ENCODE assay signal across 8 cellular contexts in the genomic region with DNA sequence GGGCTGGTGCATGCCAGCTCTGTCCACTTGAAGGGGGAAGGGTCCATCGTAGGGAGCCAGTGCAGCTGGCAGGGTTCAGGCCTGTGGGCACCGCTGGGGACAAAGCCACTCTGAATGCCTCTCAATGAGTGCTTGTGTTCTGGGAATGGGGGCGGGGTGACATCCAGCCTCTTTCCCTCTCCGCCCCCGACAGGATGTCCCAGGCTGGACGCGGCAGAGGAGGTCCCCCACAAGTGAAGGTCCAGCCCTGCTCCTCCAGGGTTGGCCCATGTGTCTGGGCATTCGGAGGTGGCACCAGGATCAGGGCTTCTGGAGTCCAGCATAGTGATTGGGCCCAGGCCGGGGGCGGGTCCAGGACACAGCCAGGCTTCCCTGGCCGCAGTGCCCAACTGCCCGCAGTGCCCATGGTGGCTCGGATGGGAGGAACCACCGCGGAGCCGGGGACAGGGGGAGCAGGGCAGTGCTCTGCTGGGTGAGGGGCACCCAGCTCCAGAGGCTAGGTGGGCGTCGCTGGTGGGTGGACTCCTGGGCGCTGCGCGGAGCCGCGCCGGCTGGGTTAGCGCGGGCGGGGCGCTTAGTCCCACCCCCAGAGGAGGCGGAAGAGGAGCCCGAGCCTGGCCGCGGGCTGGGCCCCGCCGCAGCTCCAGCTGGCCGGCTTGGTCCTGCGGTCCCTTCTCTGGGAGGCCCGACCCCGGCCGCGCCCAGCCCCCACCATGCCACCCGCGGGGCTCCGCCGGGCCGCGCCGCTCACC. TPM values are rescaled to one million over a fixed set of nuclear protein-coding genes. Genes with fewer than 3 reads are reported as not detected.
A peak's percentile ranks its signal among the peaks of the same experiment; 100 is the strongest.
DNase-seq lines count a peak whose midpoint lies in the region; ATAC-seq and TF ChIP-seq lines count a peak whose summit lies in the region.

A gene with protein sequence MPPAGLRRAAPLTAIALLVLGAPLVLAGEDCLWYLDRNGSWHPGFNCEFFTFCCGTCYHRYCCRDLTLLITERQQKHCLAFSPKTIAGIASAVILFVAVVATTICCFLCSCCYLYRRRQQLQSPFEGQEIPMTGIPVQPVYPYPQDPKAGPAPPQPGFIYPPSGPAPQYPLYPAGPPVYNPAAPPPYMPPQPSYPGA (plus strand): TSS at position 617 of the 752 bp plus-strand sequence. CDS start 97 bp downstream, at position 714.

- no peaks in the 10 kb centered on the region for H3K36me3 ChIP-seq in MM.1S (replicated peaks; ENCODE audit: insufficient read depth, low read length)
- H3K36me3 ChIP-seq in neural cell (ENCODE audit: insufficient read depth, low read length): no peaks in the 10 kb centered on the region

- TF ChIP-seq EP300 in neural cell (conservative IDR thresholded peaks at IDR 0.05; ENCODE audit: poor library complexity, severe bottlenecking): no peak

- H3K4me1 Mint-ChIP-seq in activated naive CD8-positive, alpha-beta T cell treated with anti-CD3 and anti-CD28 coated beads, Interleukin-2, amount 50 U/mL, for 24 hours: peaks cover 6% of the 10 kb centered on the region
- H3K4me1 Mint-ChIP-seq in glutamatergic neuron (ENCODE audit: low read depth, unreplicated experiment): peaks cover 8% of the 10 kb centered on the region

- H3K4me3 ChIP-seq in MM.1S (ENCODE audit: low read length): peak within 1 kb of the TSS; percentile 61
- H3K4me3 ChIP-seq in neural cell (ENCODE audit: low read length): peak within 1 kb of the TSS; percentile 60

- no peaks in the 10 kb centered on the region for H3K79me2 ChIP-seq in MM.1S (ENCODE audit: low read length)
- no peaks in the 10 kb centered on the region for H3K79me2 ChIP-seq in neural cell (replicated peaks; ENCODE audit: insufficient read depth, low read length)

- TF ChIP-seq CTCF in MM.1S (IDR thresholded peaks at IDR 0.05; ENCODE audit: low read length) (no peak), glutamatergic neuron (IDR thresholded peaks at IDR 0.05; ENCODE audit: partially characterized antibody, unreplicated experiment) (no peak), neural cell (IDR thresholded peaks at IDR 0.05; ENCODE audit: poor library complexity, severe bottlenecking) (no peak)

- no peaks in the 10 kb centered on the region for H3K36me3 Mint-ChIP-seq in activated naive CD8-positive, alpha-beta T cell treated with anti-CD3 and anti-CD28 coated beads, Interleukin-2, amount 50 U/mL, for 24 hours (ENCODE audit: low read depth)
- H3K36me3 Mint-ChIP-seq in glutamatergic neuron (ENCODE audit: unreplicated experiment): no peaks in the 10 kb centered on the region

- H3K9ac ChIP-seq in MM.1S (ENCODE audit: low read length) (peak within 1 kb of the TSS; percentile 24; the same call in 1 of the 2 replicates), neural cell (ENCODE audit: low read length) (peak within 1 kb of the TSS; percentile 53)

- H2AFZ ChIP-seq in MM.1S (ENCODE audit: low read length): peak within 1 kb of the TSS; percentile 75
- peak within 1 kb of the TSS; percentile 42 for H2AFZ ChIP-seq in neural cell (ENCODE audit: low read depth, low read length)

- H3K9me3 ChIP-seq in MM.1S (replicated peaks; ENCODE audit: insufficient read depth, low read length) (no peaks in the 10 kb centered on the region), neural cell (ENCODE audit: low read length) (no peaks in the 10 kb centered on the region)

- peak within 1 kb of the TSS; percentile 51 for H3K4me3 Mint-ChIP-seq in activated naive CD8-positive, alpha-beta T cell treated with anti-CD3 and anti-CD28 coated beads, Interleukin-2, amount 50 U/mL, for 24 hours
- peak within 1 kb of the TSS; percentile 82 for H3K4me3 Mint-ChIP-seq in glutamatergic neuron (ENCODE audit: unreplicated experiment)

- no peaks in the 10 kb centered on the region for H3K9me3 Mint-ChIP-seq in activated naive CD8-positive, alpha-beta T cell treated with anti-CD3 and anti-CD28 coated beads, Interleukin-2, amount 50 U/mL, for 24 hours
- H3K9me3 Mint-ChIP-seq in glutamatergic neuron (ENCODE audit: unreplicated experiment): peaks cover 9% of the 10 kb centered on the region

- H3K27me3 ChIP-seq in MM.1S (replicated peaks; ENCODE audit: insufficient read depth, low read length) (peaks cover 16% of the 10 kb centered on the region; the same call in 1 of the 2 replicates), neural cell (ENCODE audit: insufficient read depth, low read depth, low read length) (peaks cover 17% of the 10 kb centered on the region)

- no peak for TF ChIP-seq RAD21 in neural cell (conservative IDR thresholded peaks at IDR 0.05)

- no peaks in the 10 kb centered on the region for H3K9me2 ChIP-seq in MM.1S (replicated peaks; ENCODE audit: insufficient read depth, low read length)
- no peaks in the 10 kb centered on the region for H3K9me2 ChIP-seq in neural cell (ENCODE audit: insufficient read depth, low read length)

- peak; percentile 21 for ATAC-seq in activated naive CD8-positive, alpha-beta T cell treated with anti-CD3 and anti-CD28 coated beads, Interleukin-2, amount 50 U/mL, for 24 hours
- ATAC-seq in GM19035 (IDR thresholded peaks at IDR 0.05; ENCODE audit: unreplicated experiment) (no peak), HG02884 (IDR thresholded peaks at IDR 0.05; ENCODE audit: unreplicated experiment) (no peak)

- peak; percentile 51 for DNase-seq in D341Med (ENCODE audit: low spot score)
- DNase-seq in MM.1S: no peak
- DNase-seq in activated naive CD8-positive, alpha-beta T cell treated with anti-CD3 and anti-CD28 coated beads, Interleukin-2, amount 50 U/mL, for 24 hours: no peak
- peak; percentile 28 for DNase-seq in glutamatergic neuron
- no peak for DNase-seq in NCI-H446 (lab: John Stamatoyannopoulos, UW)

- H3K27ac ChIP-seq in MM.1S (ENCODE audit: low read length): no peak within 1 kb of the TSS
- no peak within 1 kb of the TSS for H3K27ac ChIP-seq in neural cell (ENCODE audit: low read length)

- H3K4me2 ChIP-seq in MM.1S (ENCODE audit: low read depth, low read length) (peak within 1 kb of the TSS; percentile 78), neural cell (ENCODE audit: low read length) (no peak within 1 kb of the TSS)

- H4K20me1 ChIP-seq in MM.1S (ENCODE audit: insufficient read depth, low read length) (no peaks in the 10 kb centered on the region), neural cell (ENCODE audit: insufficient read depth) (no peaks in the 10 kb centered on the region)

- H3F3A ChIP-seq in MM.1S (ENCODE audit: insufficient read depth, low read length): 0 out of 2 replicates have a peak, but pooled peaks cover 10% of the 10 kb centered on the region
- no peaks in the 10 kb centered on the region for H3F3A ChIP-seq in neural cell (ENCODE audit: insufficient read depth, low read length, poor library complexity, severe bottlenecking)

- H3K27ac Mint-ChIP-seq in activated naive CD8-positive, alpha-beta T cell treated with anti-CD3 and anti-CD28 coated beads, Interleukin-2, amount 50 U/mL, for 24 hours: no peak within 1 kb of the TSS
- H3K27ac Mint-ChIP-seq in glutamatergic neuron (ENCODE audit: unreplicated experiment): peak within 1 kb of the TSS; percentile 6

- H3K4me1 ChIP-seq in MM.1S (ENCODE audit: low read length): peaks cover 12% of the 10 kb centered on the region

- H3K27me3 Mint-ChIP-seq in activated naive CD8-positive, alpha-beta T cell treated with anti-CD3 and anti-CD28 coated beads, Interleukin-2, amount 50 U/mL, for 24 hours: peaks cover 34% of the 10 kb centered on the region
- peaks cover 11% of the 10 kb centered on the region for H3K27me3 Mint-ChIP-seq in glutamatergic neuron (ENCODE audit: unreplicated experiment)

TF ChIP-seq in neural cell, 6 proteins besides CTCF, POLR2A, EP300 and RAD21:
- TF ChIP-seq MXI1 (conservative IDR thresholded peaks at IDR 0.05; ENCODE audit: poor library complexity, severe bottlenecking) (no peak), TAF1 (IDR thresholded peaks at IDR 0.05; ENCODE audit: low read depth) (no peak), EZH2 (IDR thresholded peaks at IDR 0.05; ENCODE audit: borderline replicate concordance, insufficient read depth, low read length, poor library complexity, severe bottlenecking) (no peak), SMC3 (conservative IDR thresholded peaks at IDR 0.05; ENCODE audit: poor library complexity) (no peak), POLR2AphosphoS5 (IDR thresholded peaks at IDR 0.05) (no peak)
- TF ChIP-seq, protein P1, sequence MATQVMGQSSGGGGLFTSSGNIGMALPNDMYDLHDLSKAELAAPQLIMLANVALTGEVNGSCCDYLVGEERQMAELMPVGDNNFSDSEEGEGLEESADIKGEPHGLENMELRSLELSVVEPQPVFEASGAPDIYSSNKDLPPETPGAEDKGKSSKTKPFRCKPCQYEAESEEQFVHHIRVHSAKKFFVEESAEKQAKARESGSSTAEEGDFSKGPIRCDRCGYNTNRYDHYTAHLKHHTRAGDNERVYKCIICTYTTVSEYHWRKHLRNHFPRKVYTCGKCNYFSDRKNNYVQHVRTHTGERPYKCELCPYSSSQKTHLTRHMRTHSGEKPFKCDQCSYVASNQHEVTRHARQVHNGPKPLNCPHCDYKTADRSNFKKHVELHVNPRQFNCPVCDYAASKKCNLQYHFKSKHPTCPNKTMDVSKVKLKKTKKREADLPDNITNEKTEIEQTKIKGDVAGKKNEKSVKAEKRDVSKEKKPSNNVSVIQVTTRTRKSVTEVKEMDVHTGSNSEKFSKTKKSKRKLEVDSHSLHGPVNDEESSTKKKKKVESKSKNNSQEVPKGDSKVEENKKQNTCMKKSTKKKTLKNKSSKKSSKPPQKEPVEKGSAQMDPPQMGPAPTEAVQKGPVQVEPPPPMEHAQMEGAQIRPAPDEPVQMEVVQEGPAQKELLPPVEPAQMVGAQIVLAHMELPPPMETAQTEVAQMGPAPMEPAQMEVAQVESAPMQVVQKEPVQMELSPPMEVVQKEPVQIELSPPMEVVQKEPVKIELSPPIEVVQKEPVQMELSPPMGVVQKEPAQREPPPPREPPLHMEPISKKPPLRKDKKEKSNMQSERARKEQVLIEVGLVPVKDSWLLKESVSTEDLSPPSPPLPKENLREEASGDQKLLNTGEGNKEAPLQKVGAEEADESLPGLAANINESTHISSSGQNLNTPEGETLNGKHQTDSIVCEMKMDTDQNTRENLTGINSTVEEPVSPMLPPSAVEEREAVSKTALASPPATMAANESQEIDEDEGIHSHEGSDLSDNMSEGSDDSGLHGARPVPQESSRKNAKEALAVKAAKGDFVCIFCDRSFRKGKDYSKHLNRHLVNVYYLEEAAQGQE (IDR thresholded peaks at IDR 0.05; ENCODE audit: borderline replicate concordance): no peak

RNA-seq across cellular contexts. Expression of the gene that starts here (rescaled TPM):
- 2.9 TPM for total RNA-seq in glutamatergic neuron (ENCODE audit: unreplicated experiment)
- 1.5 and 1.9 TPM in 2 replicates for polyA plus RNA-seq in neural cell
- polyA minus RNA-seq in neural cell: 1.4 and 1.5 TPM in 2 replicates

Comparison
In these comparisons a context has a peak if more than half of its experiments do, and no peak if none do; other contexts are left out.
1. DNase-seq: peak in D341Med (single experiment) and glutamatergic neuron (single experiment); none in MM.1S (single experiment), activated naive CD8-positive, alpha-beta T cell treated with anti-CD3 and anti-CD28 coated beads, Interleukin-2, amount 50 U/mL, for 24 hours (single experiment) and NCI-H446 (0 of 2).